In genomic region chr1:248855580-248855979, GRCh38 we compare ENCODE assay signal across 16 cellular contexts.
"Had no signal": no experiment of that assay in that cellular context is flagged by ENCODE, and none has a peak within 500 bp of the region (broad histone marks: within the 10 kb centered on the region; RNA-seq: fewer than 3 reads in every experiment).

No MANE protein-coding gene starts in this region.

- DNase-seq: activated effector memory CD4-positive, alpha-beta T cell treated with Interleukin-2 at 50 U/mL for 16 hours; amniotic stem cell; body of pancreas; central memory CD4-positive, alpha-beta T cell; colonic mucosa; effector CD4-positive, alpha-beta T cell; glutamatergic neuron; hypothalamus; left ventricle myocardium inferior; transverse colon had no signal

- H3K27ac ChIP-seq: body of pancreas, colonic mucosa, esophagus muscularis mucosa, left ventricle myocardium inferior, transverse colon had no signal

- H3K9me3 Mint-ChIP-seq: activated naive CD4-positive, alpha-beta T cell treated with anti-CD3 and anti-CD28 coated beads, Interleukin-2, amount 50 U/mL, for 24 hours; memory B cell; nephron; stimulated activated effector memory CD8-positive, alpha-beta T cell treated with anti-CD3 and anti-CD28 coated beads, Interleukin-12 subunit alpha, Interleukin-12 subunit beta, amount 100 ng/mL, for 72 hours had no signal

- ATAC-seq: activated CD4-positive, CD25-positive, alpha-beta regulatory T cell treated with anti-CD3 and anti-CD28 coated beads, Interleukin-2, amount 50 U/mL, for 24 hours; body of pancreas; stimulated activated effector memory CD8-positive, alpha-beta T cell treated with anti-CD3 and anti-CD28 coated beads, Interleukin-12 subunit alpha, Interleukin-12 subunit beta, amount 100 ng/mL, for 72 hours had no signal

- H3K27me3 Mint-ChIP-seq: activated naive CD4-positive, alpha-beta T cell treated with anti-CD3 and anti-CD28 coated beads, Interleukin-2, amount 50 U/mL, for 24 hours; memory B cell had no signal

- H3K4me3 Mint-ChIP-seq: activated naive CD4-positive, alpha-beta T cell treated with anti-CD3 and anti-CD28 coated beads, Interleukin-2, amount 50 U/mL, for 24 hours; memory B cell had no signal

- H3K27ac Mint-ChIP-seq: nephron; stimulated activated effector memory CD8-positive, alpha-beta T cell treated with anti-CD3 and anti-CD28 coated beads, Interleukin-12 subunit alpha, Interleukin-12 subunit beta, amount 100 ng/mL, for 72 hours had no signal

- H3K36me3 ChIP-seq: colonic mucosa, transverse colon had no signal

- H3K27me3 ChIP-seq: body of pancreas, colonic mucosa, esophagus muscularis mucosa, transverse colon had no signal

- H3K9me3 ChIP-seq: body of pancreas, colonic mucosa, esophagus muscularis mucosa, left ventricle myocardium inferior, transverse colon had no signal

- H3K4me3 ChIP-seq: body of pancreas, colonic mucosa, esophagus muscularis mucosa, left ventricle myocardium inferior, transverse colon had no signal
